8 cellular contexts compared by ENCODE assay signal in genomic region chr5:175478384-175479124, GRCh38. TPM values are rescaled to one million over a fixed set of nuclear protein-coding genes. Genes with fewer than 3 reads are reported as not detected.
A peak's percentile ranks its signal among the peaks of the same experiment; 100 is the strongest.
DNase-seq lines count a peak whose midpoint lies in the region; ATAC-seq, FAIRE-seq and TF ChIP-seq lines count a peak whose summit lies in the region.

SFXN1 (plus strand) TSS chr5:175478560; CDS start chr5:175492104, 13,544 bp downstream.

- peak within 1 kb of the TSS; percentile 83 to 98 for H3K27ac ChIP-seq in A549

- WGBS in A549 (ENCODE audit: missing lambda C conversion rate): 0% methylated on average over 50 of the region's 94 CpGs

- peaks cover 6% of the 10 kb centered on the region for H3K36me3 Mint-ChIP-seq in chondrocyte (ENCODE audit: low read depth)

- H3K27ac Mint-ChIP-seq in chondrocyte (ENCODE audit: unreplicated experiment): peak within 1 kb of the TSS; percentile 88

- H3K4me2 ChIP-seq in A549: peak within 1 kb of the TSS; percentile 90

- CTCF ChIA-PET in A549 (lab: Yijun Ruan, JAX): interaction anchor here (0.6 to 4.6 kb wide), 2 partner anchors 14 to 123 kb away, joined by 3 to 29 read pairs; no protein-coding TSS in a partner anchor

- peak; percentile 78 to 91 for DNase-seq in A549 (ENCODE audit: low read depth in 1 of 2, low spot score in 1 of 2)
- peak; percentile 45 for DNase-seq in NCI-H2171 treated with DMSO at 0.1 percent for 48 hours (lab: John Stamatoyannopoulos, UW)
- peak; percentile 86 for DNase-seq in activated CD4-positive, CD25-positive, alpha-beta regulatory T cell treated with anti-CD3 and anti-CD28 coated beads, Interleukin-2, amount 50 U/mL, for 72 hours
- DNase-seq in chondrocyte (ENCODE audit: low spot score): no peak
- DNase-seq in kidney tubule cell (ENCODE audit: low spot score): peak; percentile 75
- DNase-seq in stimulated activated CD4-positive, alpha-beta T cell treated with anti-CD3 and anti-CD28 coated beads, Interleukin-1b, Interleukin-23, amount 100 ng/mL, for 24 hours (ENCODE audit: low read depth in 4 of 4, low spot score in 1 of 4): peak; percentile 36 to 79 (median 64)

- peaks cover 25% of the 10 kb centered on the region for H3K4me1 Mint-ChIP-seq in chondrocyte (ENCODE audit: low read depth)

- H3K9me3 Mint-ChIP-seq in chondrocyte (ENCODE audit: low read depth): no peaks in the 10 kb centered on the region

- POLR2A ChIA-PET in A549 (lab: Yijun Ruan, JAX): interaction anchor here (0.6 to 1.0 kb wide), 6 partner anchors 10 to 558 kb away, joined by 3 to 11 read pairs (median 5); partner anchors contain the start of gene DRD1

- peak within 1 kb of the TSS; percentile 80 for H3K4me3 ChIP-seq in A549

- peaks cover 23% of the 10 kb centered on the region; the same call in 2 of the 3 replicates for H3K4me1 ChIP-seq in A549

- no peaks in the 10 kb centered on the region for H3K9me3 ChIP-seq in A549

- no peak for TF ChIP-seq EP300 in A549 (IDR thresholded peaks at IDR 0.05)

- TF ChIP-seq CTCF in A549 (IDR thresholded peaks at IDR 0.05): no peak
- TF ChIP-seq CTCF in chondrocyte (IDR thresholded peaks at IDR 0.05): no peak

- TF ChIP-seq POLR2A in A549 (IDR thresholded peaks at IDR 0.05; ENCODE audit: low read length): peak; percentile 71

- no peak for TF ChIP-seq RAD21 in A549 (conservative IDR thresholded peaks at IDR 0.05 in 1 of 2, IDR thresholded peaks at IDR 0.05 in 1 of 2)

- peaks cover 19% of the 10 kb centered on the region for H3K27me3 Mint-ChIP-seq in chondrocyte (ENCODE audit: low read depth)

- peak; percentile 92 for ATAC-seq in A549
- ATAC-seq in GM18508 (IDR thresholded peaks at IDR 0.05; ENCODE audit: insufficient read depth, unreplicated experiment): peak; percentile 59
- ATAC-seq in HG02973 (IDR thresholded peaks at IDR 0.05; ENCODE audit: unreplicated experiment): peak; percentile 92

- peak within 1 kb of the TSS; percentile 94 for H3K4me3 Mint-ChIP-seq in chondrocyte (ENCODE audit: unreplicated experiment)

- no peak for FAIRE-seq in A549 (lab: Jason Lieb, UNC)

TF ChIP-seq in A549, 52 proteins besides CTCF, POLR2A, EP300 and RAD21:
- TF ChIP-seq FOXS1 (CRISPR knock-in tag; IDR thresholded peaks at IDR 0.05) (0 out of 2 replicates have a peak, but pooled peaks have one; percentile 17), MAX (IDR thresholded peaks at IDR 0.05) (peak; percentile 49; the same call in 1 of the 2 replicates), KDM1A (IDR thresholded peaks at IDR 0.05; ENCODE audit: low read depth) (no peak), PHF8 (IDR thresholded peaks at IDR 0.05; ENCODE audit: borderline replicate concordance, low read depth) (peak; percentile 81), MYC (IDR thresholded peaks at IDR 0.05; ENCODE audit: borderline replicate concordance, low read length) (peak; percentile 10; the same call in 1 of the 2 replicates), BCL3 (IDR thresholded peaks at IDR 0.05) (peak; percentile 59; the same call in 1 of the 3 replicates), SMC3 (IDR thresholded peaks at IDR 0.05) (0 out of 3 replicates have a peak, but pooled peaks have one; percentile 3), KDM5A (IDR thresholded peaks at IDR 0.05) (no peak; the same call in 1 of the 2 replicates), JUN (IDR thresholded peaks at IDR 0.05) (peak in 1 of 2 experiments; percentile 85; a peak in 2 of 5 replicates)

RNA-seq across cellular contexts. Expression of gene SFXN1, which starts in this region (rescaled TPM):
- polyA plus RNA-seq in A549 (2011; rRNA removed) (190 and 199 TPM in 2 replicates), A549 (2017; fragmentation: RNase III; extraction: RNeasy Plus Mini Kit Qiagen cat#74134 plus additional on column Dnase treatment) (76.9 to 79.6 TPM (median 79.5 TPM) in 3 replicates)
- 108 and 126 TPM in 2 replicates for polyA plus RNA-seq in A549 (2012; cell fraction: cytosol; rRNA removed)
- 60.2 and 71.0 TPM in 2 replicates for polyA plus RNA-seq in A549 (2012; cell fraction: nucleus; rRNA removed)
- 209 and 241 TPM in 2 replicates for polyA minus RNA-seq in A549 (2011; rRNA and poly(A)+ RNA removed)
- total RNA-seq in chondrocyte: 51.8 to 58.9 TPM (median 57.4 TPM) in 3 replicates
